ENCODE assay signal across 25 cellular contexts in the genomic region with DNA sequence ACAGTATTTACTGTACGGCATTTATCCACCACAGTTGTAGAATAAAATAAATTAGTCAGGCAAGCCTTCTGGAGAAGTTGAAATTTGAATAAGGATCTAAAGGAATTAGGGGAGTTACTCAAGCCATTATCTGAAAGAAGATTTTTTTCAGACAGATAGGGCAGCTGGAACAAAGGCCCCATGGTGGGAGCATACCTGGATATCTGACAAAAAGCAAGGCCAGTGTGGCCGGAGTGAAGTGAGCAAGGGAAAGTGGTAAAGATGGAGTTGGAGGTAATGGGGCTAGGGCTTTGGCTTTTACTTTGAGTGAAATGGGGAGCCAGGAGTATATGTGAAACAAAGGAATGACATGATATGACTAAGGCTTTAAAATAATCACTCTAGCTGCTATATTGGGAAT.
"Had no signal": no experiment of that assay in that cellular context is flagged by ENCODE, and none has a peak within 500 bp of the region (broad histone marks: within the 10 kb centered on the region; RNA-seq: fewer than 3 reads in every experiment).

No MANE protein-coding gene starts in this region.

- H3K4me3 ChIP-seq: colonic mucosa, gastroesophageal sphincter, heart left ventricle, mucosa of descending colon, psoas muscle, skin epidermis, stomach, vagina had no signal

- H3K36me3 ChIP-seq: brain microvascular endothelial cell, colonic mucosa, gastroesophageal sphincter, heart left ventricle, stomach, vagina had no signal

- DNase-seq: activated B cell treated with CpG ODN at 0.5 μM for 24 hours; activated CD4-positive, alpha-beta T cell treated with anti-CD3 and anti-CD28 coated beads for 48 hours; activated CD8-positive, alpha-beta T cell treated with anti-CD3 and anti-CD28 coated beads for 36 hours; activated naive CD4-positive, alpha-beta T cell treated with anti-CD3 and anti-CD28 coated beads for 36 hours; activated T-cell treated with anti-CD3 and anti-CD28 coated beads, Interleukin-2, amount 50 U/mL, for 4 hours; aorta; brain microvascular endothelial cell; central memory CD4-positive, alpha-beta T cell; colonic mucosa; erythroblast; heart left ventricle; immature natural killer cell; left ventricle myocardium superior; mucosa of descending colon; naive B cell; psoas muscle; right cardiac atrium; stomach; trophoblast cell had no signal

- H3K27me3 Mint-ChIP-seq: activated CD8-positive, alpha-beta T cell treated with anti-CD3 and anti-CD28 coated beads for 36 hours; naive B cell had no signal

- H3K9me3 ChIP-seq: colonic mucosa, gastroesophageal sphincter, heart left ventricle, mucosa of descending colon, psoas muscle, stomach, vagina had no signal

- H3K4me3 Mint-ChIP-seq: activated B cell treated with CpG ODN at 0.5 μM for 24 hours; activated CD8-positive, alpha-beta T cell treated with anti-CD3 and anti-CD28 coated beads for 36 hours; activated naive CD4-positive, alpha-beta T cell treated with anti-CD3 and anti-CD28 coated beads for 36 hours; activated T-cell treated with anti-CD3 and anti-CD28 coated beads, Interleukin-2, amount 50 U/mL, for 4 hours; immature natural killer cell; T-helper 1 cell treated with Interleukin-12 subunit alpha and Interleukin-12 subunit beta and Interleukin-4 antibody, amounts not matched to agents 30 μg/mL and 1 μg/mL, for 36 hours had no signal

- H3K9me3 Mint-ChIP-seq: activated B cell treated with CpG ODN at 0.5 μM for 24 hours had no signal

- H3K4me1 ChIP-seq: colonic mucosa, gastroesophageal sphincter, heart left ventricle, psoas muscle, vagina had no signal

- H3K27ac ChIP-seq: brain microvascular endothelial cell, colonic mucosa, gastroesophageal sphincter, heart left ventricle, psoas muscle, skin epidermis, stomach, vagina had no signal

- H3K27me3 ChIP-seq: brain microvascular endothelial cell, colonic mucosa, gastroesophageal sphincter, heart left ventricle, stomach, vagina had no signal

- H3K27ac Mint-ChIP-seq: activated B cell treated with CpG ODN at 0.5 μM for 24 hours; activated CD8-positive, alpha-beta T cell treated with anti-CD3 and anti-CD28 coated beads for 36 hours; activated naive CD4-positive, alpha-beta T cell treated with anti-CD3 and anti-CD28 coated beads for 36 hours had no signal

- FAIRE-seq: endometrium, TTC549 had no signal

- H3K36me3 Mint-ChIP-seq: naive B cell had no signal

- ATAC-seq: activated CD8-positive, alpha-beta T cell treated with anti-CD3 and anti-CD28 coated beads for 36 hours; activated T-cell treated with anti-CD3 and anti-CD28 coated beads, Interleukin-2, amount 50 U/mL, for 4 hours; gastroesophageal sphincter; heart left ventricle; left ventricle myocardium superior; psoas muscle; right cardiac atrium had no signal
